In the genomic region with DNA sequence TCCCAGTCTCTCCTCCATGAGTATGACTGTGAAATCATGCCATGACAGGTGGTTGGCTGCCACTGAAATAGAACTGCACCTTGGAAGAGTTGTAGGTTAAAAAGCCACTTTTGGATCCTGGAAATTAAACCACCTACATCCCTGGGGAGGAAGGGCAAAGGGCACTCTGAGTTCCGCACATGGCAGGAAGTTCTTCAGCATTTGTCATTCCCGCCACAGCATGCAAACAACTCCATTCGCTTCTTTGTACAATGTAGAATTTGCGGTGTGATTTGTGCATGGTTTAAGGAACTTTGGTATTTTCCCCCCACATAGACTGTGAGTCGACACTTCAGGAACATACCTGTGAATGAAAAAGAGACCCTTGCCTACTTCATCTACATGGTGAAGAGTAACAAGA, we compare ENCODE assay signal across 2 cellular contexts.
TF ChIP-seq lines count a peak whose summit lies in the region.

No MANE protein-coding gene starts in this region.

TF ChIP-seq in HepG2, 621 proteins besides CTCF, POLR2A, EP300 and RAD21:
- TF ChIP-seq, protein P1, sequence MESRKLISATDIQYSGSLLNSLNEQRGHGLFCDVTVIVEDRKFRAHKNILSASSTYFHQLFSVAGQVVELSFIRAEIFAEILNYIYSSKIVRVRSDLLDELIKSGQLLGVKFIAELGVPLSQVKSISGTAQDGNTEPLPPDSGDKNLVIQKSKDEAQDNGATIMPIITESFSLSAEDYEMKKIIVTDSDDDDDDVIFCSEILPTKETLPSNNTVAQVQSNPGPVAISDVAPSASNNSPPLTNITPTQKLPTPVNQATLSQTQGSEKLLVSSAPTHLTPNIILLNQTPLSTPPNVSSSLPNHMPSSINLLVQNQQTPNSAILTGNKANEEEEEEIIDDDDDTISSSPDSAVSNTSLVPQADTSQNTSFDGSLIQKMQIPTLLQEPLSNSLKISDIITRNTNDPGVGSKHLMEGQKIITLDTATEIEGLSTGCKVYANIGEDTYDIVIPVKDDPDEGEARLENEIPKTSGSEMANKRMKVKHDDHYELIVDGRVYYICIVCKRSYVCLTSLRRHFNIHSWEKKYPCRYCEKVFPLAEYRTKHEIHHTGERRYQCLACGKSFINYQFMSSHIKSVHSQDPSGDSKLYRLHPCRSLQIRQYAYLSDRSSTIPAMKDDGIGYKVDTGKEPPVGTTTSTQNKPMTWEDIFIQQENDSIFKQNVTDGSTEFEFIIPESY (CRISPR knock-in tag; IDR thresholded peaks at IDR 0.05) = peak; percentile 87
- TF ChIP-seq ZNF24 (IDR thresholded peaks at IDR 0.05) = no peak
- TF ChIP-seq ZBTB38 (CRISPR knock-in tag; IDR thresholded peaks at IDR 0.05) = peak; percentile 82
- TF ChIP-seq ETV5 (CRISPR knock-in tag; IDR thresholded peaks at IDR 0.05; ENCODE audit: borderline replicate concordance) = peak; percentile 47; the same call in 1 of the 2 replicates
- TF ChIP-seq HNF4G (IDR thresholded peaks at IDR 0.05; ENCODE audit: borderline replicate concordance, low read depth, low read length) = peak; percentile 20; the same call in 1 of the 2 replicates
- no peak for TF ChIP-seq HNF4G (CRISPR knock-in tag; IDR thresholded peaks at IDR 0.05; ENCODE audit: borderline replicate concordance, low read depth)
- TF ChIP-seq SAP130 (CRISPR knock-in tag; IDR thresholded peaks at IDR 0.05; ENCODE audit: low read depth) = 0 out of 2 replicates have a peak, but pooled peaks have one; percentile 9
- TF ChIP-seq, protein P2, sequence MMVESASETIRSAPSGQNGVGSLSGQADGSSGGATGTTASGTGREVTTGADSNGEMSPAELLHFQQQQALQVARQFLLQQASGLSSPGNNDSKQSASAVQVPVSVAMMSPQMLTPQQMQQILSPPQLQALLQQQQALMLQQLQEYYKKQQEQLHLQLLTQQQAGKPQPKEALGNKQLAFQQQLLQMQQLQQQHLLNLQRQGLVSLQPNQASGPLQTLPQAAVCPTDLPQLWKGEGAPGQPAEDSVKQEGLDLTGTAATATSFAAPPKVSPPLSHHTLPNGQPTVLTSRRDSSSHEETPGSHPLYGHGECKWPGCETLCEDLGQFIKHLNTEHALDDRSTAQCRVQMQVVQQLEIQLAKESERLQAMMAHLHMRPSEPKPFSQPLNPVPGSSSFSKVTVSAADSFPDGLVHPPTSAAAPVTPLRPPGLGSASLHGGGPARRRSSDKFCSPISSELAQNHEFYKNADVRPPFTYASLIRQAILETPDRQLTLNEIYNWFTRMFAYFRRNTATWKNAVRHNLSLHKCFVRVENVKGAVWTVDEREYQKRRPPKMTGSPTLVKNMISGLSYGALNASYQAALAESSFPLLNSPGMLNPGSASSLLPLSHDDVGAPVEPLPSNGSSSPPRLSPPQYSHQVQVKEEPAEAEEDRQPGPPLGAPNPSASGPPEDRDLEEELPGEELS (CRISPR knock-in tag; IDR thresholded peaks at IDR 0.05) = no peak

TF ChIP-seq in endothelial cell of umbilical vein, 7 proteins besides CTCF, POLR2A, EP300 and RAD21:
- TF ChIP-seq, protein P3, sequence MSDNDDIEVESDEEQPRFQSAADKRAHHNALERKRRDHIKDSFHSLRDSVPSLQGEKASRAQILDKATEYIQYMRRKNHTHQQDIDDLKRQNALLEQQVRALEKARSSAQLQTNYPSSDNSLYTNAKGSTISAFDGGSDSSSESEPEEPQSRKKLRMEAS (IDR thresholded peaks at IDR 0.05; ENCODE audit: insufficient read depth, insufficient read length) = no peak
- TF ChIP-seq EZH2 (IDR thresholded peaks at IDR 0.05; ENCODE audit: borderline replicate concordance, low read depth, low read length, severe bottlenecking) = no peak
- TF ChIP-seq POLR2AphosphoS5 (IDR thresholded peaks at IDR 0.05; ENCODE audit: insufficient read depth, low read depth, low read length) = no peak
- no peak for TF ChIP-seq MYC (IDR thresholded peaks at IDR 0.05; ENCODE audit: low read depth, low read length)
- TF ChIP-seq GATA2 (IDR thresholded peaks at IDR 0.05; ENCODE audit: insufficient read depth, insufficient read length, low read depth, low read length) = no peak
- no peak for TF ChIP-seq JUN (IDR thresholded peaks at IDR 0.05; ENCODE audit: borderline replicate concordance, insufficient read depth, insufficient read length, low read depth)
- no peak for TF ChIP-seq FOS (IDR thresholded peaks at IDR 0.05; ENCODE audit: borderline replicate concordance, insufficient read depth, low read length)
